Comparison of ENCODE assay signal across 21 cellular contexts in genomic region chr17:76152580-76152979, GRCh38. TPM values are rescaled to one million over a fixed set of nuclear protein-coding genes. Genes with fewer than 3 reads are reported as not detected.
DNase-seq lines count a peak whose midpoint lies in the region; ATAC-seq and TF ChIP-seq lines count a peak whose summit lies in the region.
"Had no signal": no experiment of that assay in that cellular context is flagged by ENCODE, and none has a peak within 500 bp of the region (broad histone marks: within the 10 kb centered on the region; RNA-seq: fewer than 3 reads in every experiment).

No MANE protein-coding gene starts in this region.

- no peaks in the 10 kb centered on the region for H3F3A ChIP-seq in PC-3 (ENCODE audit: low read length, unreplicated experiment)

- H3K4me3 ChIP-seq in PC-3 (ENCODE audit: low read length): no peak overlapping the region
- H3K4me3 ChIP-seq: A549; BLaER1 treated with 17β-estradiol and CSF1 and Interleukin-3, amounts not matched to agents 10 nM and 100 nM; lung had no signal

- no peak overlapping the region for H3K27ac Mint-ChIP-seq in activated CD8-positive, alpha-beta memory T cell treated with anti-CD3 and anti-CD28 coated beads, Interleukin-2, amount 10 ng/mL, durations not matched to agents 7 days and 5 days
- H3K27ac Mint-ChIP-seq in brain: peak overlapping the region in 3 of 5 experiments; percentile 8 to 59 (median 40)
- no peak overlapping the region for H3K27ac Mint-ChIP-seq in endothelial cell (ENCODE audit: unreplicated experiment)
- H3K27ac Mint-ChIP-seq: dendritic cell treated with granulocyte-macrophage colony-stimulating factor and Interleukin-4, amounts not matched to agents 40 ng/mL and 50 ng/mL, for 4 days had no signal

- no peaks in the 10 kb centered on the region for H3K9me3 Mint-ChIP-seq in activated CD8-positive, alpha-beta memory T cell treated with anti-CD3 and anti-CD28 coated beads, Interleukin-2, amount 10 ng/mL, durations not matched to agents 7 days and 5 days (ENCODE audit: low read depth)
- no peaks in the 10 kb centered on the region for H3K9me3 Mint-ChIP-seq in brain
- no peaks in the 10 kb centered on the region for H3K9me3 Mint-ChIP-seq in endothelial cell (ENCODE audit: unreplicated experiment)
- H3K9me3 Mint-ChIP-seq: dendritic cell treated with granulocyte-macrophage colony-stimulating factor and Interleukin-4, amounts not matched to agents 40 ng/mL and 50 ng/mL, for 4 days had no signal

- no peaks in the 10 kb centered on the region; the same call in 1 of the 2 replicates for H3K4me1 ChIP-seq in PC-3 (ENCODE audit: insufficient read depth, low read length)

- TF ChIP-seq CTCF in PC-3 (conservative IDR thresholded peaks at IDR 0.05; ENCODE audit: low read depth, low read length): 0 out of 2 replicates have a peak, but pooled peaks have one; percentile 5
- no peak for TF ChIP-seq CTCF in brain (conservative IDR thresholded peaks at IDR 0.05)
- TF ChIP-seq CTCF in endothelial cell (IDR thresholded peaks at IDR 0.05; ENCODE audit: unreplicated experiment): no peak

- H3K9ac ChIP-seq in PC-3 (ENCODE audit: low read length): no peak overlapping the region
- H3K9ac ChIP-seq: BLaER1 treated with 17β-estradiol and CSF1 and Interleukin-3, amounts not matched to agents 10 nM and 100 nM had no signal

- BruUV-seq in PC-3 (replicated peaks; lab: Mats Ljungman, UMichigan): no TSS peak

- no peaks in the 10 kb centered on the region for H3K9me2 ChIP-seq in PC-3 (replicated peaks; ENCODE audit: low read length)

- no peaks in the 10 kb centered on the region for H3K9me3 ChIP-seq in PC-3 (ENCODE audit: low read length)
- H3K9me3 ChIP-seq: A549; BLaER1 treated with 17β-estradiol and CSF1 and Interleukin-3, amounts not matched to agents 10 nM and 100 nM had no signal

- no peaks in the 10 kb centered on the region for H3K79me2 ChIP-seq in PC-3 (ENCODE audit: low read length)

- H3K4me3 Mint-ChIP-seq in activated CD8-positive, alpha-beta memory T cell treated with anti-CD3 and anti-CD28 coated beads, Interleukin-2, amount 10 ng/mL, durations not matched to agents 7 days and 5 days: no peak overlapping the region
- H3K4me3 Mint-ChIP-seq in brain: no peak overlapping the region
- H3K4me3 Mint-ChIP-seq in endothelial cell (ENCODE audit: unreplicated experiment): no peak overlapping the region
- H3K4me3 Mint-ChIP-seq: dendritic cell treated with granulocyte-macrophage colony-stimulating factor and Interleukin-4, amounts not matched to agents 40 ng/mL and 50 ng/mL, for 4 days had no signal

- peaks cover 15% of the 10 kb centered on the region for H3K4me1 Mint-ChIP-seq in activated CD8-positive, alpha-beta memory T cell treated with anti-CD3 and anti-CD28 coated beads, Interleukin-2, amount 10 ng/mL, durations not matched to agents 7 days and 5 days
- H3K4me1 Mint-ChIP-seq in brain (peaks cover 10% of the 10 kb centered on the region), endothelial cell (ENCODE audit: unreplicated experiment) (peaks cover 25% of the 10 kb centered on the region)

- no peaks in the 10 kb centered on the region for H3K27me3 Mint-ChIP-seq in activated CD8-positive, alpha-beta memory T cell treated with anti-CD3 and anti-CD28 coated beads, Interleukin-2, amount 10 ng/mL, durations not matched to agents 7 days and 5 days
- no peaks in the 10 kb centered on the region for H3K27me3 Mint-ChIP-seq in brain
- H3K27me3 Mint-ChIP-seq in endothelial cell (ENCODE audit: unreplicated experiment): peaks cover 3% of the 10 kb centered on the region

- no peaks in the 10 kb centered on the region for H4K20me1 ChIP-seq in PC-3 (ENCODE audit: low read length)
- H4K20me1 ChIP-seq: BLaER1 treated with 17β-estradiol and CSF1 and Interleukin-3, amounts not matched to agents 10 nM and 100 nM had no signal

- DNase-seq in activated CD8-positive, alpha-beta memory T cell treated with anti-CD3 and anti-CD28 coated beads for 24 hours: peak; percentile 56
- DNase-seq in activated CD8-positive, alpha-beta memory T cell treated with anti-CD3 and anti-CD28 coated beads, Interleukin-2, amount 10 ng/mL, durations not matched to agents 7 days and 5 days: no peak
- DNase-seq in PC-3 (no peak), pons (ENCODE audit: low spot score) (peak; percentile 53), NOMO-1 treated with dmso at 0.1 percent for 144 hours (lab: John Stamatoyannopoulos, UW; ENCODE audit: unreplicated experiment) (no peak), NCI-H446 (lab: John Stamatoyannopoulos, UW) (no peak), endothelial cell (ENCODE audit: low spot score) (no peak)
- DNase-seq: activated CD4-positive, alpha-beta T cell treated with anti-CD3 and anti-CD28 coated beads, Interleukin-2, amount 50 U/mL, for 1 hour; amniotic stem cell; occipital lobe; retina; stimulated activated CD4-positive, alpha-beta T cell treated with anti-CD3 and anti-CD28 coated beads, Interleukin-12 subunit alpha, Interleukin-12 subunit beta, amount 100 ng/mL, for 4 hours had no signal

- no peak for ATAC-seq in activated CD8-positive, alpha-beta memory T cell treated with anti-CD3 and anti-CD28 coated beads, Interleukin-2, amount 10 ng/mL, durations not matched to agents 7 days and 5 days
- ATAC-seq in PC-3: no peak

- no peaks in the 10 kb centered on the region for H3K36me3 ChIP-seq in PC-3 (ENCODE audit: low read depth, low read length)
- H3K36me3 ChIP-seq: BLaER1 treated with 17β-estradiol and CSF1 and Interleukin-3, amounts not matched to agents 10 nM and 100 nM had no signal

- CTCF ChIA-PET in activated CD8-positive, alpha-beta memory T cell treated with anti-CD3 and anti-CD28 coated beads, Interleukin-2, amount 10 ng/mL, durations not matched to agents 7 days and 5 days (lab: Charles Lee): interaction anchor here (1.3 to 3.0 kb wide), 5 partner anchors 18 to 138 kb away, joined by 3 to 13 read pairs (median 5); no protein-coding TSS in a partner anchor
- CTCF ChIA-PET in PC-3 (lab: Charles Lee): interaction anchor here (1.1 kb wide), 1 partner anchor 127 kb away, joined by 8 read pairs; no protein-coding TSS in a partner anchor

- no peaks in the 10 kb centered on the region for H3K27me3 ChIP-seq in PC-3 (ENCODE audit: low read length)
- H3K27me3 ChIP-seq: BLaER1 treated with 17β-estradiol and CSF1 and Interleukin-3, amounts not matched to agents 10 nM and 100 nM had no signal

- intact Hi-C loops in PC-3 (cut with micrococcal nuclease): no loop called here

- H3K27ac ChIP-seq in PC-3 (ENCODE audit: low read length): no peak overlapping the region
- H3K27ac ChIP-seq: A549; BLaER1 treated with 17β-estradiol and CSF1 and Interleukin-3, amounts not matched to agents 10 nM and 100 nM; epithelial cell of prostate; HL-60 had no signal

- H3K4me2 ChIP-seq in PC-3 (ENCODE audit: low read length): no peak overlapping the region
- H3K4me2 ChIP-seq: A549; BLaER1 treated with 17β-estradiol and CSF1 and Interleukin-3, amounts not matched to agents 10 nM and 100 nM had no signal

- POLR2A ChIA-PET in PC-3 (lab: Charles Lee; ENCODE audit: unreplicated experiment): no interaction called here

- H3K36me3 Mint-ChIP-seq in activated CD8-positive, alpha-beta memory T cell treated with anti-CD3 and anti-CD28 coated beads, Interleukin-2, amount 10 ng/mL, durations not matched to agents 7 days and 5 days: peaks cover 30% of the 10 kb centered on the region
- peaks cover 14% of the 10 kb centered on the region for H3K36me3 Mint-ChIP-seq in brain
- peaks cover 5% of the 10 kb centered on the region for H3K36me3 Mint-ChIP-seq in endothelial cell (ENCODE audit: low read depth, unreplicated experiment)

- no peak overlapping the region for H2AFZ ChIP-seq in PC-3 (ENCODE audit: low read length)

RNA-seq across cellular contexts. Expression of gene FOXJ1, which starts 11.5 kb away (rescaled TPM):
- total RNA-seq in activated CD8-positive, alpha-beta memory T cell treated with anti-CD3 and anti-CD28 coated beads, Interleukin-2, amount 10 ng/mL, durations not matched to agents 7 days and 5 days: under 1 TPM in 1 of 2 experiments, not detected in 1; 0.55 TPM
- total RNA-seq in PC-3 (2014; rRNA removed) (0.26 and 0.69 TPM in 2 replicates), endothelial cell (ENCODE audit: unreplicated experiment) (2.1 TPM)
- polyA plus RNA-seq in brain (ENCODE audit: insufficient read depth, low read depth, low replicate concordance): 2.4 TPM
- total RNA-seq: fibroblast of villous mesenchyme, subcutaneous adipose tissue had no signal

RNA-seq across cellular contexts. Expression of gene EXOC7, which starts 49.0 kb away (rescaled TPM):
- total RNA-seq in activated CD8-positive, alpha-beta memory T cell treated with anti-CD3 and anti-CD28 coated beads, Interleukin-2, amount 10 ng/mL, durations not matched to agents 7 days and 5 days: 100 to 1,000 TPM; 132 to 137 TPM
- total RNA-seq in PC-3 (2014; rRNA removed) (153 and 173 TPM in 2 replicates), endothelial cell (ENCODE audit: unreplicated experiment) (183 TPM)
- polyA plus RNA-seq in brain (ENCODE audit: insufficient read depth, low read depth, low replicate concordance): 92.0 TPM

Comparison
In these comparisons a context has a peak if more than half of its experiments do, and no peak if none do; other contexts are left out.
1. DNase-seq: peak in activated CD8-positive, alpha-beta memory T cell treated with anti-CD3 and anti-CD28 coated beads for 24 hours (single experiment) and pons (single experiment); none in activated CD8-positive, alpha-beta memory T cell treated with anti-CD3 and anti-CD28 coated beads, Interleukin-2, amount 10 ng/mL, durations not matched to agents 7 days and 5 days (single experiment), PC-3 (single experiment), NOMO-1 treated with dmso at 0.1 percent for 144 hours (single experiment), NCI-H446 (0 of 2) and endothelial cell (single experiment).
2. H3K27ac Mint-ChIP-seq: peak in brain (3 of 5); none in activated CD8-positive, alpha-beta memory T cell treated with anti-CD3 and anti-CD28 coated beads, Interleukin-2, amount 10 ng/mL, durations not matched to agents 7 days and 5 days (single experiment) and endothelial cell (single experiment).